Comparison of ENCODE assay signal across 8 cellular contexts in the genomic region with DNA sequence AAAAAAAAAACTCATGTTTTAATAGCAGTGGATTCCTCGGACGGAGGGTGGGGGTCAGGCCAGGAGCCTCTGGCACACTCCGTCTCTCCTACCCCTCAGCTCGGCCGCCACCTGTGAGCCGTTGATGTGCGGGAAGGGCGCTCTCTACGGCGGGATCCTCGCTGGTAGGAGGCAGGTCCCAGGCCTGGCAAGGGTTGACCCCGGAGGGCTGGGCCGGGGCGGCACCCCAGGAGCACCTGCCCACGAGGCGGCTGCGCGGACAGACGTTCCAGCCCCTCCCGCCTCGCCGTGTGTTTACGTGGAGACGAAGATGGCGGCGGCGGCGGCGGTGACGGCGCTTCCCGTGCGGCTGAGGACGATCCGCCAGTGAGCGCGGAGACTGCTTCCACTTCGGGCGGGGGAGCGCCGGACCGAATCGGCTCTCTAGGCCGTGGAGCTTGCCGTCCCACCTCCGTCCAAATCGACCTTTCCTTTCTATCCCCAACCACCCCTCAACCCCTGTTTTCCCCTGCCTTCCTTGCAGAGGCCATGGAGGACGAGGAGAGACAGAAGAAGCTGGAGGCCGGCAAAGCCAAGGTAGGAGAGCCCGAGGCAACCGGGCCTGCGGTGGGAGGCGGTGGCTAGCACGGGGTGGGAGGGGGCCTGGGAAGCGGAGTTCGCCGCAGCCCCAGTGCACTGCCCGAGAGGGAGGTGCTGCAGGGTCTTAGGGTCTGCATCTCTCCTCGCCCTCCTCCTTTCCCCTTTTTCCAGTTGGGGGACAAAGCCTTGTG. TPM values are rescaled to one million over a fixed set of nuclear protein-coding genes. Genes with fewer than 3 reads are reported as not detected.
A peak's percentile ranks its signal among the peaks of the same experiment; 100 is the strongest.
DNase-seq lines count a peak whose midpoint lies in the region; ATAC-seq and TF ChIP-seq lines count a peak whose summit lies in the region.

Gene AKAP9, plus strand, starts transcription at position 291 of the 770 bp plus-strand sequence. Its CDS starts 238 bp downstream, at position 529.

- peaks cover 0 to 52% (median 14%) of the 10 kb centered on the region in 3 donors for H3K4me1 ChIP-seq in esophagus squamous epithelium

- ATAC-seq in GM21515 (IDR thresholded peaks at IDR 0.05; ENCODE audit: unreplicated experiment) (peak; percentile 97), naive B cell (ENCODE audit: low read depth in 2 of 2) (peak; percentile 89 to 90)
- ATAC-seq in activated T-cell treated with anti-CD3 and anti-CD28 coated beads, Interleukin-2, amount 50 U/mL, for 4 hours, result peak; percentile 92 to 95
- ATAC-seq in stimulated activated memory B cell treated with anti-CD40 and anti-IgM and Interleukin-4, amounts not matched to agents 10 μg/mL and 1 μg/mL and 100 μg/mL, for 72 hours, result peak; percentile 99

- H3K4me3 ChIP-seq in esophagus squamous epithelium, result peak within 1 kb of the TSS; percentile 64 to 98 (median 85)

- intact Hi-C loops in esophagus squamous epithelium (cut with DNase I), result no loop called here

- no peaks in the 10 kb centered on the region for H3K27me3 ChIP-seq in esophagus squamous epithelium

- DNase-seq in DMS114 treated with DMSO at 0.1 percent for 48 hours (lab: John Stamatoyannopoulos, UW; ENCODE audit: unreplicated experiment), result peak; percentile 32
- peak; percentile 84 for DNase-seq in HuH-7 (ENCODE audit: low spot score)
- peak; percentile 37 for DNase-seq in OCI-M2 (lab: John Stamatoyannopoulos, UW; ENCODE audit: unreplicated experiment)
- DNase-seq in activated T-cell treated with anti-CD3 and anti-CD28 coated beads, Interleukin-2, amount 50 U/mL, for 4 hours, result peak; percentile 83
- DNase-seq in esophagus squamous epithelium (lab: John Stamatoyannopoulos, UW), result peak; percentile 61
- DNase-seq in naive B cell, result peak; percentile 90

- WGBS in esophagus squamous epithelium, 2 donors, result 0 to 1% methylated on average over 4 to 24 of the region's 59 CpGs

- H3K36me3 ChIP-seq in esophagus squamous epithelium, result no peaks in the 10 kb centered on the region

- H3K36me3 Mint-ChIP-seq in activated T-cell treated with anti-CD3 and anti-CD28 coated beads, Interleukin-2, amount 50 U/mL, for 4 hours (ENCODE audit: insufficient read depth), result peaks cover 2% of the 10 kb centered on the region
- no peaks in the 10 kb centered on the region for H3K36me3 Mint-ChIP-seq in naive B cell
- peaks cover 6% of the 10 kb centered on the region for H3K36me3 Mint-ChIP-seq in stimulated activated memory B cell treated with anti-CD40 and anti-IgM and Interleukin-4, amounts not matched to agents 10 μg/mL and 1 μg/mL and 100 μg/mL, for 72 hours

- no peaks in the 10 kb centered on the region for H3K9me3 ChIP-seq in esophagus squamous epithelium

- H3K4me1 Mint-ChIP-seq in activated T-cell treated with anti-CD3 and anti-CD28 coated beads, Interleukin-2, amount 50 U/mL, for 4 hours (ENCODE audit: low read depth), result peaks cover 37% of the 10 kb centered on the region
- H3K4me1 Mint-ChIP-seq in naive B cell, result peaks cover 27 to 48% (median 29%) of the 10 kb centered on the region in 3 donors
- H3K4me1 Mint-ChIP-seq in stimulated activated memory B cell treated with anti-CD40 and anti-IgM and Interleukin-4, amounts not matched to agents 10 μg/mL and 1 μg/mL and 100 μg/mL, for 72 hours, result peaks cover 41% of the 10 kb centered on the region

- no peaks in the 10 kb centered on the region for H3K27me3 Mint-ChIP-seq in activated T-cell treated with anti-CD3 and anti-CD28 coated beads, Interleukin-2, amount 50 U/mL, for 4 hours (ENCODE audit: low read depth)
- no peaks in the 10 kb centered on the region for H3K27me3 Mint-ChIP-seq in naive B cell
- H3K27me3 Mint-ChIP-seq in stimulated activated memory B cell treated with anti-CD40 and anti-IgM and Interleukin-4, amounts not matched to agents 10 μg/mL and 1 μg/mL and 100 μg/mL, for 72 hours, result no peaks in the 10 kb centered on the region

- TF ChIP-seq POLR2A in esophagus squamous epithelium (IDR thresholded peaks at IDR 0.05), result peak in 3 of 4 donors; percentile 38 to 86 (median 70)

- no peaks in the 10 kb centered on the region for H3K9me3 Mint-ChIP-seq in activated T-cell treated with anti-CD3 and anti-CD28 coated beads, Interleukin-2, amount 50 U/mL, for 4 hours
- no peaks in the 10 kb centered on the region for H3K9me3 Mint-ChIP-seq in naive B cell
- H3K9me3 Mint-ChIP-seq in stimulated activated memory B cell treated with anti-CD40 and anti-IgM and Interleukin-4, amounts not matched to agents 10 μg/mL and 1 μg/mL and 100 μg/mL, for 72 hours, result no peaks in the 10 kb centered on the region

- H3K4me3 Mint-ChIP-seq in activated T-cell treated with anti-CD3 and anti-CD28 coated beads, Interleukin-2, amount 50 U/mL, for 4 hours, result peak within 1 kb of the TSS; percentile 90
- H3K4me3 Mint-ChIP-seq in naive B cell, result peak within 1 kb of the TSS; percentile 89 to 100 (median 96)
- H3K4me3 Mint-ChIP-seq in stimulated activated memory B cell treated with anti-CD40 and anti-IgM and Interleukin-4, amounts not matched to agents 10 μg/mL and 1 μg/mL and 100 μg/mL, for 72 hours, result peak within 1 kb of the TSS; percentile 98

- peak within 1 kb of the TSS; percentile 89 to 99 (median 98) for H3K27ac ChIP-seq in esophagus squamous epithelium

- TF ChIP-seq CTCF in esophagus squamous epithelium (IDR thresholded peaks at IDR 0.05), result no peak

- H3K27ac Mint-ChIP-seq in naive B cell, result peak within 1 kb of the TSS; percentile 94 to 100 (median 98)
- peak within 1 kb of the TSS; percentile 94 for H3K27ac Mint-ChIP-seq in stimulated activated memory B cell treated with anti-CD40 and anti-IgM and Interleukin-4, amounts not matched to agents 10 μg/mL and 1 μg/mL and 100 μg/mL, for 72 hours

RNA-seq across cellular contexts. Expression of gene AKAP9, which starts in this region (rescaled TPM):
- total RNA-seq in activated T-cell treated with anti-CD3 and anti-CD28 coated beads, Interleukin-2, amount 50 U/mL, for 4 hours, result 10 to 100 TPM; 22.0 to 25.6 (median 23.9) TPM
- 10 to 100 TPM; 49.7 to 82.6 (median 55.8) TPM for total RNA-seq in esophagus squamous epithelium
- polyA plus RNA-seq in naive B cell (ENCODE audit: low read depth in 6 of 6), result 10 to 100 TPM; 18.2 to 52.9 (median 21.0) TPM

Comparison
In these comparisons a context has a peak if more than half of its experiments do, and no peak if none do; other contexts are left out.
1. Peak in every context shown above with its lines: DNase-seq, ATAC-seq, H3K4me3 ChIP-seq and H3K27ac ChIP-seq.
2. DNase-seq: peak in every context shown above with its lines; median percentile 90 in naive B cell; 84 in HuH-7; 83 in activated T-cell treated with anti-CD3 and anti-CD28 coated beads, Interleukin-2, amount 50 U/mL, for 4 hours; 61 in esophagus squamous epithelium; 37 in OCI-M2; 32 in DMS114 treated with DMSO at 0.1 percent for 48 hours.